Comparison of ENCODE assay signal across 10 cellular contexts in the genomic region with DNA sequence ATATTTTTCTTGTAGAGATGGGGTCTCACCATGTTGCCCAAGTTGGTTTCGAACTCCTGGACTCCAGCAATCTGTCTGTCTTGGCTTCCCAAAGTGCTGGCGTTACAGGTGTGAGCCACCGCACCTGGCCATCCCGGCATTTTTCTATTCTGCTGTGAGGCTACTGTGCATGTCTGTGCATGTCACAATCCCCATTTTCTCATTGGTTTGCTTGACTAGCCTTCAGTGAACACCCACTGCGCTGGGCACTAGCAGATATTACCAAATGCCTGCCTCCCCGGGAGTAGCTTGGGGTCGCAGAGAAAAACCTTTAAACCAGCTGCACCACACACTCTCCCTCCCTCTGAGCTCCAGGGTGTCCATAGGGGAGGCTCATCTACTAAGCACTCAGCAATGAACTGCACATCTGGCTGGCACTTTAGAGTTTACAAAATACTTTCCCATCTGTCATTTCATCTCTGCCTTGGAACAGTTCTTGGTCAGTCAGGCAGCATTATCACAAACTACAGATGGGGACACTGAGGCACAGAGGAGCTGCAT. TPM values are rescaled to one million over a fixed set of nuclear protein-coding genes. Genes with fewer than 3 reads are reported as not detected.
DNase-seq lines count a peak whose midpoint lies in the region; ATAC-seq and TF ChIP-seq lines count a peak whose summit lies in the region.
"Had no signal": no experiment of that assay in that cellular context is flagged by ENCODE, and none has a peak within 500 bp of the region (broad histone marks: within the 10 kb centered on the region; RNA-seq: fewer than 3 reads in every experiment).

No MANE protein-coding gene starts in this region.

- 55% methylated on average over 7 of the region's 7 CpGs for WGBS in prostate gland

- H3K36me3 Mint-ChIP-seq in CD8-positive, alpha-beta memory T cell, result peaks cover 0 to 26% (median 0%) of the 10 kb centered on the region in 3 donors

- H4K20me1 ChIP-seq in Karpas-422 (ENCODE audit: insufficient read depth, low read depth, low read length), result peaks cover 61% of the 10 kb centered on the region

- no peak overlapping the region for H3K27ac ChIP-seq in CD8-positive, alpha-beta memory T cell (ENCODE audit: low read depth, low read length)
- peak overlapping the region; percentile 91 to 98 (median 96) for H3K27ac ChIP-seq in Peyer's patch
- peak overlapping the region; percentile 95 to 98 for H3K27ac ChIP-seq in prostate gland
- no peak overlapping the region for H3K27ac ChIP-seq in Karpas-422 (ENCODE audit: low read length)
- H3K27ac ChIP-seq: neural progenitor cell had no signal

- H3K9me3 Mint-ChIP-seq in CD8-positive, alpha-beta memory T cell, result no peaks in the 10 kb centered on the region
- H3K9me3 Mint-ChIP-seq: neural progenitor cell had no signal

- DNase-seq in CD8-positive, alpha-beta memory T cell, result no peak
- DNase-seq in Peyer's patch, result no peak
- peak; percentile 74 for DNase-seq in epithelial cell of esophagus (ENCODE audit: low read depth)
- peak; percentile 45 for DNase-seq in prostate gland (ENCODE audit: low spot score)
- no peak for DNase-seq in SHP77 treated with DMSO at 0.1 percent for 48 hours (lab: John Stamatoyannopoulos, UW)
- DNase-seq in RPMI8226, result no peak
- no peak for DNase-seq in Karpas-422
- DNase-seq: NCI-H187 had no signal

- TF ChIP-seq POLR2A in Peyer's patch (IDR thresholded peaks at IDR 0.05), result no peak
- TF ChIP-seq POLR2A in prostate gland (IDR thresholded peaks at IDR 0.05), result peak; percentile 12

- TF ChIP-seq CTCF in Peyer's patch (IDR thresholded peaks at IDR 0.05) (no peak), epithelial cell of esophagus (IDR thresholded peaks at IDR 0.05; ENCODE audit: insufficient read depth, low read depth, low read length, missing control alignments) (no peak), prostate gland (IDR thresholded peaks at IDR 0.05) (no peak)

- H3K9me3 ChIP-seq in CD8-positive, alpha-beta memory T cell (ENCODE audit: low read length), result no peaks in the 10 kb centered on the region
- H3K9me3 ChIP-seq in Peyer's patch (no peaks in the 10 kb centered on the region), prostate gland (no peaks in the 10 kb centered on the region), Karpas-422 (ENCODE audit: low read length) (no peaks in the 10 kb centered on the region)

- H3K27me3 Mint-ChIP-seq in CD8-positive, alpha-beta memory T cell, result peaks cover 0 to 1% of the 10 kb centered on the region in 2 donors

- no peak overlapping the region for H3K4me2 ChIP-seq in Karpas-422 (ENCODE audit: low read depth, low read length, poor library complexity, severe bottlenecking)

- peaks cover 42% of the 10 kb centered on the region for H3K4me1 ChIP-seq in CD8-positive, alpha-beta memory T cell (ENCODE audit: insufficient read depth, low read length)
- H3K4me1 ChIP-seq in Peyer's patch (peaks cover 0 to 73% (median 20%) of the 10 kb centered on the region in 4 donors), prostate gland (replicated peaks) (peaks cover 18% of the 10 kb centered on the region), Karpas-422 (ENCODE audit: low read length) (peaks cover 59% of the 10 kb centered on the region)

- H3K9me2 ChIP-seq in Karpas-422 (replicated peaks; ENCODE audit: insufficient read depth, low read length), result no peaks in the 10 kb centered on the region

- intact Hi-C loops in prostate gland (cut with DNase I), result no loop called here

- ATAC-seq in GM18870 (IDR thresholded peaks at IDR 0.05; ENCODE audit: unreplicated experiment), result no peak

- H3K4me1 Mint-ChIP-seq in CD8-positive, alpha-beta memory T cell, result peaks cover 61 to 80% (median 73%) of the 10 kb centered on the region in 3 donors

- no peak overlapping the region for H3K9ac ChIP-seq in Karpas-422 (ENCODE audit: low read length)
- H3K9ac ChIP-seq: neural progenitor cell had no signal

- no peaks in the 10 kb centered on the region for H3K27me3 ChIP-seq in CD8-positive, alpha-beta memory T cell (ENCODE audit: insufficient read depth, low read length, poor library complexity, severe bottlenecking)
- H3K27me3 ChIP-seq in Peyer's patch, result no peaks in the 10 kb centered on the region
- no peaks in the 10 kb centered on the region for H3K27me3 ChIP-seq in prostate gland (replicated peaks; ENCODE audit: insufficient read depth)
- H3K27me3 ChIP-seq in Karpas-422 (ENCODE audit: low read length), result no peaks in the 10 kb centered on the region
- H3K27me3 ChIP-seq: neural progenitor cell had no signal

- H2AFZ ChIP-seq in Karpas-422 (ENCODE audit: low read length), result no peak overlapping the region
- H2AFZ ChIP-seq: neural progenitor cell had no signal

- no peaks in the 10 kb centered on the region for H3K36me3 ChIP-seq in CD8-positive, alpha-beta memory T cell (ENCODE audit: insufficient read depth, low read length)
- H3K36me3 ChIP-seq in Peyer's patch (peaks cover 0 to 6% (median 0%) of the 10 kb centered on the region in 3 donors), prostate gland (no peaks in the 10 kb centered on the region), Karpas-422 (ENCODE audit: insufficient read depth, low read length) (no peaks in the 10 kb centered on the region; the same call in 1 of the 2 replicates)

- H3K4me3 Mint-ChIP-seq in CD8-positive, alpha-beta memory T cell, result no peak overlapping the region

- POLR2A ChIA-PET in CD8-positive, alpha-beta memory T cell (lab: Charles Lee), result no interaction called here

- no peak overlapping the region for H3K4me3 ChIP-seq in CD8-positive, alpha-beta memory T cell (ENCODE audit: low read length)
- H3K4me3 ChIP-seq in Peyer's patch, result no peak overlapping the region
- H3K4me3 ChIP-seq in epithelial cell of esophagus (ENCODE audit: low read length), result no peak overlapping the region
- H3K4me3 ChIP-seq in prostate gland, result no peak overlapping the region
- H3K4me3 ChIP-seq in Karpas-422 (ENCODE audit: low read length), result no peak overlapping the region
- H3K4me3 ChIP-seq: neural progenitor cell had no signal

- peaks cover 96% of the 10 kb centered on the region for H3K79me2 ChIP-seq in Karpas-422 (ENCODE audit: low read length)

- peak overlapping the region in 7 of 8 donors; percentile 22 to 100 (median 70) for H3K27ac Mint-ChIP-seq in CD8-positive, alpha-beta memory T cell
- H3K27ac Mint-ChIP-seq: neural progenitor cell had no signal

- CTCF ChIA-PET in CD8-positive, alpha-beta memory T cell (lab: Charles Lee), result interaction anchor here (1.1 to 1.5 kb wide), 2 partner anchors 14 to 55 kb away, joined by 3 to 4 read pairs; no protein-coding TSS in a partner anchor

RNA-seq across cellular contexts. Expression of a gene that starts 4.9 kb away (rescaled TPM):
- total RNA-seq in CD8-positive, alpha-beta memory T cell, result 100 to 1,000 TPM; 102 to 105 TPM
- polyA plus RNA-seq in CD8-positive, alpha-beta memory T cell, result 14.1 TPM
- total RNA-seq in Peyer's patch, result 100 to 1,000 TPM in 3 of 4 donors, 10 to 100 TPM in 1; 39.1 to 254 (median 114) TPM
- total RNA-seq in prostate gland, result 100 to 1,000 TPM in 1 of 2 donors, 10 to 100 TPM in 1; 82.8 to 190 TPM
- total RNA-seq in Karpas-422 (2014; rRNA removed; shearing (Covaris generic); ENCODE audit: low replicate concordance), result 193 and 213 TPM in 2 replicates

RNA-seq across cellular contexts. Expression of a gene that starts 39.5 kb away (rescaled TPM):
- 10 to 100 TPM; 29.0 to 31.7 TPM for total RNA-seq in CD8-positive, alpha-beta memory T cell
- 23.4 TPM for polyA plus RNA-seq in CD8-positive, alpha-beta memory T cell
- 10 to 100 TPM; 39.1 to 56.1 (median 51.4) TPM for total RNA-seq in Peyer's patch
- total RNA-seq in prostate gland, result 100 to 1,000 TPM in 1 of 2 donors, 10 to 100 TPM in 1; 76.0 to 137 TPM
- total RNA-seq in Karpas-422 (2014; rRNA removed; shearing (Covaris generic); ENCODE audit: low replicate concordance), result 5.1 and 7.4 TPM in 2 replicates

Comparison
In these comparisons a context has a peak if more than half of its experiments do, and no peak if none do; other contexts are left out.
1. DNase-seq: peak in epithelial cell of esophagus (single experiment) and prostate gland (single experiment); none in CD8-positive, alpha-beta memory T cell (0 of 5), Peyer's patch (0 of 3), SHP77 treated with DMSO at 0.1 percent for 48 hours (single experiment), RPMI8226 (single experiment) and Karpas-422 (single experiment).
2. H3K27ac ChIP-seq: peak in Peyer's patch (4 of 4) and prostate gland (2 of 2); none in CD8-positive, alpha-beta memory T cell (single experiment) and Karpas-422 (single experiment).